ENCODE assay signal across 9 cellular contexts in the genomic region with DNA sequence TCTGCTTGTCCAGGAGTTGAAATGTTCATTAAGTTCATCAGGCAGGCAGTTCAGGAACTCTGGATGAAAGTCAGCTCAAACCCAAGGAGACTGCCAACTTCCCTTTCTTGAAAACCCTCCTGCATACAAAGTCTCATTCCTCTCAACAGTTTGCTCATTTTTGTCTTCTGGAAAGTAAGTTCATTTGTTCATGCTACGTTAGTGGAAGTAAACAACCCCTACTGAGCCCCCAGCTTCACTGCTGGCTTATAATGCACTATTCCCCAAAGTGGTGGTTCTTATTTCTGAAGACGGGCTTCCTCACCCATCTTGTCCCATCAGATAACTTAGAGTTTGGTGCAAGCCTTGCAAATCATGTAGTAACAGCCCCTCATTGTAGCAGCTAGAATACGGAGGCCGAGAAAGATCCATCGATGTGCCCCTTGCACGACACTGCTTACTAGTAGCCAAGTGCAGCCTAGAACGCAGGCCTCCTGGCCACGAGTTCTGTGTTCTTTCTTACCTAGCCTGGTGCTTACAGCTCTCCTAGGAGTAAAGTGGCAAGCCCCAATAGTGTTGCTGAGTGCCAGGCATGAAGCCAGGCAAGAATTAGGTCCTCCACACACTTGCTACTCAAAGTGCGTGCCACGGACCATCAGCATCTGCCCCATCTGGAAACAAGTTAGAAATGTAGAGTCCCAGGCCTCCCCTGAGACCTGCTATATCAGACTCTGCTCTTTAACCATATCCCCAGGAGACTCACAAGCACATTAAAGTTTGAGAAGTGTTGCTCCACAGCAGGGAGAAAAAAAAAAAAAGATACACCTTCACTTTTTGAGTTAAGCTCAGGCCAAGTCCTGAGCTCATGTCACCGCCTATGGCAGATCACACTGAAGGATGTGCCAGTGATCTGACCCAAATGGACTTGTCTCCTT.
A peak's percentile ranks its signal among the peaks of the same experiment; 100 is the strongest.
DNase-seq lines count a peak whose midpoint lies in the region; ATAC-seq lines count a peak whose summit lies in the region.
"Had no signal": no experiment of that assay in that cellular context is flagged by ENCODE, and none has a peak within 500 bp of the region (broad histone marks: within the 10 kb centered on the region; RNA-seq: fewer than 3 reads in every experiment).

No MANE protein-coding gene starts in this region.

- peak overlapping the region in 6 of 10 donors; percentile 3 to 60 (median 28) for H3K27ac Mint-ChIP-seq in naive thymus-derived CD8-positive, alpha-beta T cell
- no peak overlapping the region for H3K27ac Mint-ChIP-seq in activated T-helper 2 cell treated with anti-CD3 and anti-CD28 coated beads, Interferon-gamma antibody, Interleukin-2, Interleukin-4, amounts not matched to agents 10 μg/mL and 5 μg/mL and 100 μg/mL, durations not matched to agents 14 hours and 24 hours and 36 hours
- H3K27ac Mint-ChIP-seq: T-cell had no signal

- intact Hi-C loops in activated T-helper 2 cell treated with anti-CD3 and anti-CD28 coated beads, Interferon-gamma antibody, Interleukin-2, Interleukin-4, amounts not matched to agents 10 μg/mL and 5 μg/mL and 100 μg/mL, durations not matched to agents 14 hours and 24 hours and 36 hours (cut with micrococcal nuclease) = no loop called here

- H3K36me3 Mint-ChIP-seq in naive thymus-derived CD8-positive, alpha-beta T cell = peaks cover 4 to 73% (median 51%) of the 10 kb centered on the region in 3 donors
- H3K36me3 Mint-ChIP-seq in activated T-helper 2 cell treated with anti-CD3 and anti-CD28 coated beads, Interferon-gamma antibody, Interleukin-2, Interleukin-4, amounts not matched to agents 10 μg/mL and 5 μg/mL and 100 μg/mL, durations not matched to agents 14 hours and 24 hours and 36 hours (ENCODE audit: low read depth) = peaks cover 76% of the 10 kb centered on the region

- POLR2A ChIA-PET in naive thymus-derived CD8-positive, alpha-beta T cell (lab: Charles Lee) = no interaction called here

- peak in 1 of 10 donors; percentile 15 for DNase-seq in naive thymus-derived CD8-positive, alpha-beta T cell
- no peak for DNase-seq in HK-2 (ENCODE audit: unreplicated experiment)
- DNase-seq in activated T-helper 2 cell treated with anti-CD3 and anti-CD28 coated beads, Interferon-gamma antibody, Interleukin-2, Interleukin-4, amounts not matched to agents 10 μg/mL and 5 μg/mL and 100 μg/mL, durations not matched to agents 14 hours and 24 hours and 36 hours (ENCODE audit: low spot score) = no peak
- no peak for DNase-seq in stimulated activated CD4-positive, alpha-beta T cell treated with anti-CD3 and anti-CD28 coated beads, Interleukin-4, amount 100 ng/mL, for 1 hour
- DNase-seq: activated T-cell treated with anti-CD3 and anti-CD28 coated beads, Interleukin-2, amount 50 U/mL, for 48 hours; T-cell had no signal

- H3K9me3 Mint-ChIP-seq in naive thymus-derived CD8-positive, alpha-beta T cell = peaks cover 0 to 9% (median 0%) of the 10 kb centered on the region in 9 donors
- no peaks in the 10 kb centered on the region for H3K9me3 Mint-ChIP-seq in activated T-helper 2 cell treated with anti-CD3 and anti-CD28 coated beads, Interferon-gamma antibody, Interleukin-2, Interleukin-4, amounts not matched to agents 10 μg/mL and 5 μg/mL and 100 μg/mL, durations not matched to agents 14 hours and 24 hours and 36 hours
- H3K9me3 Mint-ChIP-seq: T-cell had no signal

- peak; percentile 46 for ATAC-seq in GM19023 (IDR thresholded peaks at IDR 0.05; ENCODE audit: unreplicated experiment)
- peak; percentile 46 for ATAC-seq in HG02588 (IDR thresholded peaks at IDR 0.05; ENCODE audit: unreplicated experiment)
- peak; percentile 34 for ATAC-seq in HG03520 (IDR thresholded peaks at IDR 0.05; ENCODE audit: unreplicated experiment)
- peak in 1 of 2 donors; percentile 64 for ATAC-seq in naive thymus-derived CD8-positive, alpha-beta T cell
- ATAC-seq: T-cell had no signal

- peak overlapping the region in 1 of 10 donors; percentile 3 for H3K4me3 Mint-ChIP-seq in naive thymus-derived CD8-positive, alpha-beta T cell
- no peak overlapping the region for H3K4me3 Mint-ChIP-seq in activated T-helper 2 cell treated with anti-CD3 and anti-CD28 coated beads, Interferon-gamma antibody, Interleukin-2, Interleukin-4, amounts not matched to agents 10 μg/mL and 5 μg/mL and 100 μg/mL, durations not matched to agents 14 hours and 24 hours and 36 hours (ENCODE audit: low read depth)
- H3K4me3 Mint-ChIP-seq: T-cell had no signal

- peaks cover 13 to 44% (median 29%) of the 10 kb centered on the region in 4 donors for H3K4me1 Mint-ChIP-seq in naive thymus-derived CD8-positive, alpha-beta T cell
- peaks cover 9% of the 10 kb centered on the region for H3K4me1 Mint-ChIP-seq in activated T-helper 2 cell treated with anti-CD3 and anti-CD28 coated beads, Interferon-gamma antibody, Interleukin-2, Interleukin-4, amounts not matched to agents 10 μg/mL and 5 μg/mL and 100 μg/mL, durations not matched to agents 14 hours and 24 hours and 36 hours (ENCODE audit: low read depth)

- no peaks in the 10 kb centered on the region for H3K27me3 Mint-ChIP-seq in naive thymus-derived CD8-positive, alpha-beta T cell
- H3K27me3 Mint-ChIP-seq in activated T-helper 2 cell treated with anti-CD3 and anti-CD28 coated beads, Interferon-gamma antibody, Interleukin-2, Interleukin-4, amounts not matched to agents 10 μg/mL and 5 μg/mL and 100 μg/mL, durations not matched to agents 14 hours and 24 hours and 36 hours (ENCODE audit: low read depth) = no peaks in the 10 kb centered on the region
- H3K27me3 Mint-ChIP-seq: T-cell had no signal
